ENCODE assay signal across 11 cellular contexts in the genomic region with DNA sequence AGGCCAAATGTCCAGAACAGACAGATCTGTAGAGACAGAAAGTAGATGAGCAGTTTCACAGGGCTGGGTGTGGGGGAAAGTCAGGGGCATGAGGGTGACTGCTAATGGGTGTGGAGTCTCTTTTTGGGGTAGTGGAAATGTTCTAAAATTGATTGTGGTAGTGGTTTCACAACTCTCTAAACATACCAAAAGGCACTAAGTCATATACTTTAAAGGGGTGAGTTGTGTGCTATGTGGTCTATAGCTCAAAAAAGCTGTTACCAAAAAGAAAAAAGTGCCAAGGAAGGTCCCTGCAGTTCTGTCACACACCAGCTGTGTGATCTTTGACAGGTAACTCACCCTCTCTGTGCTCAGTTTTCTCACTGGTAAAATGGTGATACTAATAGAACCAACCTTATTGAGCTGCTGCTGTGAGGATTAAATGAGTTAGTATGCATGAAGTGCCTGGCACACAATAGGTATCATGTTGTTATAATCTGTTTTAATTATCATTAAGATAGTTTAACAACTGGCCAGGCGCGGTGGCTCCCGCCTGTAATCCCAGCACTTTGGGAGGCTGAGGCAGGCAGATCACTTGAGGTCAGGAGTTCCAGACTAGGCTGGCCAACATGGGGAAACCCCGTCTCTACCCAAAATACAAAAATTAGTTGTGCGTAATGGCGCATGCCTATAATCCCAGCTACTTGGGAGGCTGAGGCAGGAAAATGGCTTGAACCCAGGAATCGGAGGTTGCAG. TPM values are rescaled to one million over a fixed set of nuclear protein-coding genes. Genes with fewer than 3 reads are reported as not detected.
DNase-seq lines count a peak whose midpoint lies in the region; ATAC-seq, FAIRE-seq and TF ChIP-seq lines count a peak whose summit lies in the region.
"Had no signal": no experiment of that assay in that cellular context is flagged by ENCODE, and none has a peak within 500 bp of the region (broad histone marks: within the 10 kb centered on the region; RNA-seq: fewer than 3 reads in every experiment).

No MANE protein-coding gene starts in this region.

- ATAC-seq in GM19023 (IDR thresholded peaks at IDR 0.05; ENCODE audit: unreplicated experiment) (peak; percentile 57), HG03521 (IDR thresholded peaks at IDR 0.05; ENCODE audit: unreplicated experiment) (peak; percentile 71), sciatic nerve (no peak)

- H3K4me3 ChIP-seq in GM12865 (ENCODE audit: low read depth, low read length) (no peak overlapping the region), coronary artery (no peak overlapping the region)
- H3K4me3 ChIP-seq: esophagus squamous epithelium had no signal

- intact Hi-C loops in dendritic cell treated with granulocyte-macrophage colony-stimulating factor and Interleukin-4, amounts not matched to agents 40 ng/mL and 50 ng/mL, for 4 days (cut with micrococcal nuclease): no loop called here
- intact Hi-C loops in sciatic nerve (cut with DNase I): no loop called here

- peak overlapping the region; percentile 50 for H3K27ac Mint-ChIP-seq in dendritic cell treated with granulocyte-macrophage colony-stimulating factor and Interleukin-4, amounts not matched to agents 40 ng/mL and 50 ng/mL, for 4 days

- no peaks in the 10 kb centered on the region for H3K27me3 Mint-ChIP-seq in dendritic cell treated with granulocyte-macrophage colony-stimulating factor and Interleukin-4, amounts not matched to agents 40 ng/mL and 50 ng/mL, for 4 days

- TF ChIP-seq CTCF in GM12865 (IDR thresholded peaks at IDR 0.05; ENCODE audit: insufficient read depth, low read depth, low read length, missing control alignments) (no peak), coronary artery (IDR thresholded peaks at IDR 0.05) (no peak), D721Med (IDR thresholded peaks at IDR 0.05; ENCODE audit: insufficient read depth, missing control alignments) (no peak)

- peaks cover 73% of the 10 kb centered on the region for H3K4me1 Mint-ChIP-seq in dendritic cell treated with granulocyte-macrophage colony-stimulating factor and Interleukin-4, amounts not matched to agents 40 ng/mL and 50 ng/mL, for 4 days (ENCODE audit: low read depth)

- H3K36me3 Mint-ChIP-seq in dendritic cell treated with granulocyte-macrophage colony-stimulating factor and Interleukin-4, amounts not matched to agents 40 ng/mL and 50 ng/mL, for 4 days (ENCODE audit: low read depth): peaks cover 92% of the 10 kb centered on the region

- no peak overlapping the region for H3K4me3 Mint-ChIP-seq in dendritic cell treated with granulocyte-macrophage colony-stimulating factor and Interleukin-4, amounts not matched to agents 40 ng/mL and 50 ng/mL, for 4 days

- FAIRE-seq in D721Med (lab: Jason Lieb, UNC): no peak

- H3K27ac ChIP-seq in coronary artery: no peak overlapping the region
- H3K27ac ChIP-seq: esophagus squamous epithelium had no signal

- no peaks in the 10 kb centered on the region for H3K9me3 Mint-ChIP-seq in dendritic cell treated with granulocyte-macrophage colony-stimulating factor and Interleukin-4, amounts not matched to agents 40 ng/mL and 50 ng/mL, for 4 days

- DNase-seq in GM12865 (ENCODE audit: low read depth) (peak; percentile 62), SHP77 (lab: John Stamatoyannopoulos, UW) (no peak), sciatic nerve (ENCODE audit: low spot score) (no peak), coronary artery (ENCODE audit: low spot score) (no peak), D721Med (ENCODE audit: insufficient read length, low spot score) (no peak)
- DNase-seq: esophagus squamous epithelium, NCI-H82 had no signal

RNA-seq across cellular contexts. Expression of a gene that starts 10.3 kb away (rescaled TPM):
- 41.1 TPM for total RNA-seq in sciatic nerve

RNA-seq across cellular contexts. Expression of a gene that starts 27.8 kb away (rescaled TPM):
- 0.89 TPM for total RNA-seq in sciatic nerve
- total RNA-seq: H4 had no signal
